ENCODE assay signal across 8 cellular contexts in the genomic region with DNA sequence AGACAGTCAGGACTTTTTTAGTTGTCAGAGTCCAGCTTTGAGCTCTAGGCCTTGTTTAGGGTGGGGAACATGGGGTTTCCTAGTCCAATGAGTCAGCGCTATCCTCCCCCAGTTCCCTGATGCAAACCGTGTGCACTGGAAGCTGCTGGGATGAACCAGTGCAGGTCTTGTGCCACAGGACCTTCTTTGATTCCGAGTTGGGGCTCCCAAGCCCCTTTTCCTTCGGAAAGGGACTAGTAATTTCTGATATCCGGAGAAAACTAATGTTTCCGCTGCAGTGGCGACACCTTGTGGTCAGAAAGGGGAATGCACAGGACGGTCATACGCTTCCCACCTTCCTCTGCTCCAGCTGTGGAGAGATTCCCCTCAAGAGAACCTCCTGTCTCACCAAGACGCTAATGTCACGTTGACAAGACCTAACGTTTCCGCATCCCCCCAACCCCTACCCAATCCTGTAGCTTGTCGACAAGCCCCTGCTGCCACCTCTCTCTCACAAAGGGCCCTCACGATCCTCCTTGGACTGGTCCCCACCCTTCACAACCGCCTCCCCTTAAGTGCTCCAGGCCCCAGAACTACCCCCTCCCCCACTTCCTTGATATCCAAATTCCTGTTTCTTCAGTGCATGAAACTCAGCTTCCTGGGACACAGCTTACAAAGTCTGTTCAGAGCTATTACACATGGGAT. TPM values are rescaled to one million over a fixed set of nuclear protein-coding genes. Genes with fewer than 3 reads are reported as not detected.
DNase-seq lines count a peak whose midpoint lies in the region; ATAC-seq, FAIRE-seq and TF ChIP-seq lines count a peak whose summit lies in the region.

No MANE protein-coding gene starts in this region.

- H3K27ac ChIP-seq in K562 (ENCODE audit: extremely low read depth, low read depth, low read length): peak overlapping the region; percentile 20; the same call in 1 of the 3 replicates

- H3K27me3 ChIP-seq in K562 (ENCODE audit: control insufficient read depth in 2 of 2, insufficient read depth in 2 of 2, low read length in 2 of 2): peaks cover 9 to 32% of the 10 kb centered on the region in 2 experiments; a peak in 4 of 5 replicates

- H3K4me3 ChIP-seq in K562: no peak overlapping the region

- TF ChIP-seq POLR2A in K562 (conservative IDR thresholded peaks at IDR 0.05): no peak

- peak; percentile 7 for FAIRE-seq in TTC549 (lab: Jason Lieb, UNC)
- FAIRE-seq in K562 (lab: Jason Lieb, UNC): peak; percentile 95

- in situ Hi-C loops in K562 (cut with MboI): loop anchor here (5.0 kb wide), 1 partner anchor 142 kb away; no protein-coding TSS in a partner anchor

- H3K9ac ChIP-seq in K562 (ENCODE audit: insufficient read depth in 1 of 2, low read depth in 2 of 2, low read length in 2 of 2): peak overlapping the region; percentile 15 to 42; a peak in 3 of 4 replicates

- no TSS peak for BruUV-seq in K562 (replicated peaks; lab: Mats Ljungman, UMichigan)

- H3K79me2 ChIP-seq in K562 (ENCODE audit: control insufficient read depth, insufficient read depth, low read length): no peaks in the 10 kb centered on the region

- H3K9me1 ChIP-seq in K562 (ENCODE audit: control insufficient read depth, insufficient read depth, low read length): no peaks in the 10 kb centered on the region

- peak overlapping the region; percentile 97 for H2AFZ ChIP-seq in K562 (ENCODE audit: low read depth, low read length)

- 10% methylated on average over 16 of the region's 16 CpGs for WGBS in K562 (ENCODE audit: insufficient coverage, low coverage, missing lambda C conversion rate)

- peaks cover 0 to 10% of the 10 kb centered on the region in 2 experiments; a peak in 3 of 5 replicates for H3K4me1 ChIP-seq in K562 (replicated peaks in 1 of 2; ENCODE audit: control insufficient read depth in 2 of 2, insufficient read depth in 2 of 2, low read length in 2 of 2)

- no peak for TF ChIP-seq EP300 in K562 (IDR thresholded peaks at IDR 0.05; ENCODE audit: low read length)

- H3K9me3 ChIP-seq in K562 (replicated peaks; ENCODE audit: control insufficient read depth, insufficient read depth, low read depth, low read length): no peaks in the 10 kb centered on the region

- POLR2A ChIA-PET in K562 (lab: Yijun Ruan, JAX): interaction anchor here (0.6 to 3.7 kb wide), 4 partner anchors 15 to 254 kb away, joined by 3 to 11 read pairs (median 4); a partner anchor contains a TSS

- DNase-seq in AG09319 (ENCODE audit: extremely low read depth, low read depth) (peak; percentile 2), GM19240 (ENCODE audit: insufficient read length, low spot score) (peak; percentile 43), NCI-H1694 (lab: John Stamatoyannopoulos, UW) (peak; percentile 86), K562 (ENCODE audit: extremely low read depth in 1 of 4, low spot score in 3 of 4) (peak; percentile 74 to 85 (median 76)), inferior parietal cortex (ENCODE audit: extremely low spot score) (peak; percentile 88)
- peak; percentile 37 to 62 for DNase-seq in stimulated activated CD4-positive, alpha-beta T cell treated with anti-CD3 and anti-CD28 coated beads, Interleukin-15, amount 100 ng/mL, for 1 hour (ENCODE audit: low read depth in 1 of 2, low spot score in 1 of 2)

- TF ChIP-seq CTCF in AG09319 (IDR thresholded peaks at IDR 0.05; ENCODE audit: low read depth, low read length): peak; percentile 98
- TF ChIP-seq CTCF in K562 (IDR thresholded peaks at IDR 0.05 in 2 of 3, conservative IDR thresholded peaks at IDR 0.05 in 1 of 3; ENCODE audit: insufficient read depth in 2 of 3, low read depth in 1 of 3, low read length in 3 of 3): peak; percentile 89 to 98 (median 96)

- TF ChIP-seq RAD21 in K562 (CRISPR knock-in tag; conservative IDR thresholded peaks at IDR 0.05 in 1 of 2, IDR thresholded peaks at IDR 0.05 in 1 of 2): peak; percentile 87 to 95

- H4K20me1 ChIP-seq in K562 (replicated peaks; ENCODE audit: control insufficient read depth, insufficient read depth, low read length): no peaks in the 10 kb centered on the region

- peak; percentile 75 for ATAC-seq in K562
- no peak for ATAC-seq in GM18520 (IDR thresholded peaks at IDR 0.05; ENCODE audit: unreplicated experiment)

- peak overlapping the region; percentile 67 for H3K4me2 ChIP-seq in K562 (ENCODE audit: insufficient read depth, low read length)

- H3K36me3 ChIP-seq in K562 (ENCODE audit: control insufficient read depth, insufficient read depth, low read length): no peaks in the 10 kb centered on the region

- CTCF ChIA-PET in K562 (lab: Yijun Ruan, JAX; ENCODE audit: low intra/inter-chr PET ratio): interaction anchor here (0.5 to 3.8 kb wide), 6 partner anchors 148 to 1135 kb away, joined by 3 to 32 read pairs (median 4); no protein-coding TSS in a partner anchor

- intact Hi-C loops in K562 (cut with micrococcal nuclease): loop anchor here (2.0 to 5.0 kb wide), 4 partner anchors 82 to 1134 kb away; a partner anchor contains a TSS

TF ChIP-seq in K562, 482 proteins besides CTCF, POLR2A, EP300 and RAD21 (continues in another document):
- no peak for TF ChIP-seq RFX7 (CRISPR knock-in tag; IDR thresholded peaks at IDR 0.05)
- no peak for TF ChIP-seq U2AF1 (optimal IDR thresholded peaks at IDR 0.05; ENCODE audit: low read depth, low read length)
- no peak for TF ChIP-seq KLF13 (tag; IDR thresholded peaks at IDR 0.05; ENCODE audit: borderline replicate concordance, low read depth)
- no peak for TF ChIP-seq NONO (IDR thresholded peaks at IDR 0.05; ENCODE audit: low read depth in 2 of 2, low read length in 1 of 2)
- TF ChIP-seq ZNF165 (CRISPR knock-in tag; IDR thresholded peaks at IDR 0.05; ENCODE audit: borderline replicate concordance): no peak
- no peak for TF ChIP-seq CHD4 (IDR thresholded peaks at IDR 0.05; ENCODE audit: insufficient read depth, insufficient replicate concordance, low read depth, low read length, poor library complexity, severe bottlenecking)
- TF ChIP-seq, protein P1, sequence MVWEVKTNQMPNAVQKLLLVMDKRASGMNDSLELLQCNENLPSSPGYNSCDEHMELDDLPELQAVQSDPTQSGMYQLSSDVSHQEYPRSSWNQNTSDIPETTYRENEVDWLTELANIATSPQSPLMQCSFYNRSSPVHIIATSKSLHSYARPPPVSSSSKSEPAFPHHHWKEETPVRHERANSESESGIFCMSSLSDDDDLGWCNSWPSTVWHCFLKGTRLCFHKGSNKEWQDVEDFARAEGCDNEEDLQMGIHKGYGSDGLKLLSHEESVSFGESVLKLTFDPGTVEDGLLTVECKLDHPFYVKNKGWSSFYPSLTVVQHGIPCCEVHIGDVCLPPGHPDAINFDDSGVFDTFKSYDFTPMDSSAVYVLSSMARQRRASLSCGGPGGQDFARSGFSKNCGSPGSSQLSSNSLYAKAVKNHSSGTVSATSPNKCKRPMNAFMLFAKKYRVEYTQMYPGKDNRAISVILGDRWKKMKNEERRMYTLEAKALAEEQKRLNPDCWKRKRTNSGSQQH (CRISPR knock-in tag; IDR thresholded peaks at IDR 0.05): 0 out of 2 replicates have a peak, but pooled peaks have one; percentile 6
- TF ChIP-seq ZNF140 (CRISPR knock-in tag; IDR thresholded peaks at IDR 0.05): no peak

RNA-seq across cellular contexts. Expression of a gene that starts 31.0 kb away (rescaled TPM):
- total RNA-seq in K562 (2011; cell fraction: chromatin; rRNA removed; ENCODE audit: low replicate concordance): not detected in 2 replicates
- total RNA-seq in K562 (2011; cell fraction: nucleolus; rRNA removed): not detected in 2 replicates
- not detected in 2 replicates for total RNA-seq in K562 (2011; cell fraction: nucleoplasm; rRNA removed)
- not detected in 2 replicates for total RNA-seq in K562 (2014; rRNA removed)
- total RNA-seq in K562 (2014; rRNA removed; fragmentation: Illumina TruSeq; extraction: Trizol): not detected in 2 replicates
- total RNA-seq in K562 (2015; rRNA removed; fragmentation: Illumina TruSeq; extraction: Trizol): not detected in 2 replicates
- total RNA-seq in K562 (2021): 0.07 and 0.13 TPM in 2 replicates
- not detected in 2 replicates for polyA plus RNA-seq in K562 (2011; rRNA removed)
- polyA plus RNA-seq in K562 (2011; cell fraction: cytosol; rRNA removed): not detected in 2 replicates
- polyA plus RNA-seq in K562 (2011; cell fraction: nucleus; rRNA removed): not detected in 2 replicates
- not detected in 2 replicates for polyA plus RNA-seq in K562 (2012)
- polyA plus RNA-seq in K562 (2014; fragmentation: Illumina TruSeq; extraction: Trizol): not detected in 2 replicates
- polyA plus RNA-seq in K562 (2014; fragmentation: Nextera tagmentation; extraction: Ambion mirVana): not detected
- not detected in 2 replicates for polyA plus RNA-seq in K562 (2014; rRNA removed)
- polyA minus RNA-seq in K562 (2011; rRNA and poly(A)+ RNA removed): not detected in 2 replicates
- not detected in 2 replicates for polyA minus RNA-seq in K562 (2011; cell fraction: cytosol; rRNA and poly(A)+ RNA removed)
- polyA minus RNA-seq in K562 (2011; cell fraction: nucleus; rRNA and poly(A)+ RNA removed): not detected in 2 replicates

RNA-seq across cellular contexts. Expression of a gene that starts 34.7 kb away (rescaled TPM):
- not detected in 2 replicates for total RNA-seq in K562 (2011; cell fraction: chromatin; rRNA removed; ENCODE audit: low replicate concordance)
- total RNA-seq in K562 (2011; cell fraction: nucleolus; rRNA removed): not detected in 2 replicates
- total RNA-seq in K562 (2011; cell fraction: nucleoplasm; rRNA removed): not detected in 2 replicates
- not detected in 2 replicates for total RNA-seq in K562 (2014; rRNA removed)
- not detected in 2 replicates for total RNA-seq in K562 (2014; rRNA removed; fragmentation: Illumina TruSeq; extraction: Trizol)
- total RNA-seq in K562 (2015; rRNA removed; fragmentation: Illumina TruSeq; extraction: Trizol): not detected in 2 replicates
- total RNA-seq in K562 (2021): not detected in 2 replicates
- polyA plus RNA-seq in K562 (2011; rRNA removed): not detected in 2 replicates
- polyA plus RNA-seq in K562 (2011; cell fraction: cytosol; rRNA removed): not detected in 2 replicates
- not detected in 2 replicates for polyA plus RNA-seq in K562 (2011; cell fraction: nucleus; rRNA removed)
- polyA plus RNA-seq in K562 (2012): not detected in 2 replicates
- polyA plus RNA-seq in K562 (2014; fragmentation: Illumina TruSeq; extraction: Trizol): not detected in 2 replicates
- not detected for polyA plus RNA-seq in K562 (2014; fragmentation: Nextera tagmentation; extraction: Ambion mirVana)
- polyA plus RNA-seq in K562 (2014; rRNA removed): not detected in 2 replicates
- not detected in 2 replicates for polyA minus RNA-seq in K562 (2011; rRNA and poly(A)+ RNA removed)
- not detected in 2 replicates for polyA minus RNA-seq in K562 (2011; cell fraction: cytosol; rRNA and poly(A)+ RNA removed)
- polyA minus RNA-seq in K562 (2011; cell fraction: nucleus; rRNA and poly(A)+ RNA removed): not detected in 2 replicates

Comparison
In these comparisons a context has a peak if more than half of its experiments do, and no peak if none do; other contexts are left out.
1. DNase-seq: peak in every context shown above with its lines; median percentile 88 in inferior parietal cortex; 86 in NCI-H1694; 76 in K562; 50 in stimulated activated CD4-positive, alpha-beta T cell treated with anti-CD3 and anti-CD28 coated beads, Interleukin-15, amount 100 ng/mL, for 1 hour; 43 in GM19240; 2 in AG09319.